ENCODE assay signal across 8 cellular contexts in the genomic region with DNA sequence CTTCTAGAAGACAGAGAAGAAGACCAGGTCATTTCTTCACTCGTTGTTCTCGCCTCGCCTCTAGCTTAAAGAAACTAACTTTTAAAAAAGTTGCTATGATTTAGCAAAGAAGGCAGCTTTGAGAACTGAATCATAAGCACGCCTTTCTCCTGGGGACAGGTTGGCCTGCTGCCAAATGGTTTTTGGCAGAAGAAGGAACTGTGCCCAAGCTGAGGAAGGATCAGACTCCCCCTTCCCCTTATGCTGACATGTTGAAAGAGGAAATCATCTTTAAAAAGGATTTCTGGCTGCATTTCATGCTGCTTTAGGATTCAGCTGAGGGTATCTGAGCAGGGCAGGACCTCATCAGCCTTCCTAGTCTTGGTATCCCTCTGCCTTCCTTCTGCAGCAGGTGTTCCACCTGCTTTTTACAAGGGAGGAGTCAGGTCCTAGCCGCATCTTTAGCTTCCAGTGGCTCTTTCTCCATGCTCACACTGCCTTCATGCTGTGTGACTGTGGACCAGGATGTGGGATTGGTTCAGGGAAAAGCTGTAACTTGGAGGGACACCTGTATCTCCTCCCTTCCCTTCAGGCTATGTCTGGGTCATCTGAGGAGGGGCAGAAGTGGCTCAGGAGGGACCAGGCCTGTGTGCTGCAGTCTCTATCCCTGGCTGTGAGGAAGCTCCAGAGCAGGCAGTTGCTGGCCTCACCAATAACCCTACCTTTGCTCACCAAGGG. TPM values are rescaled to one million over a fixed set of nuclear protein-coding genes. Genes with fewer than 3 reads are reported as not detected.
A peak's percentile ranks its signal among the peaks of the same experiment; 100 is the strongest.
DNase-seq lines count a peak whose midpoint lies in the region; ATAC-seq and TF ChIP-seq lines count a peak whose summit lies in the region.

No MANE protein-coding gene starts in this region.

- no peak overlapping the region for H3K9ac ChIP-seq in SK-N-MC (ENCODE audit: insufficient read length)

- H3K36me3 ChIP-seq in SK-N-MC (ENCODE audit: insufficient read depth, low read length) (no peaks in the 10 kb centered on the region), gastrocnemius medialis (no peaks in the 10 kb centered on the region)

- peak; percentile 23 for DNase-seq in GM04504 (ENCODE audit: low read depth)
- peak; percentile 83 for DNase-seq in SK-N-MC (ENCODE audit: low read depth, low spot score)
- DNase-seq in fibroblast of villous mesenchyme (ENCODE audit: low read depth): peak; percentile 60
- peak; percentile 20 to 44 for DNase-seq in gastrocnemius medialis
- DNase-seq in activated CD4-positive, alpha-beta T cell treated with anti-CD3 and anti-CD28 coated beads for 48 hours: no peak
- DNase-seq in effector memory CD8-positive, alpha-beta T cell: no peak
- DNase-seq in activated T-helper 1 cell treated with anti-CD3 and anti-CD28 coated beads, Interleukin-12 subunit alpha, Interleukin-12 subunit beta, Interleukin-2, Interleukin-4 antibody, amounts not matched to agents 30 ng/mL and 10 ng/mL and 1 ng/mL, durations not matched to agents 14 hours and 24 hours and 36 hours (ENCODE audit: low spot score): no peak
- no peak for DNase-seq in type B pancreatic cell (ENCODE audit: extremely low spot score, unreplicated experiment)

- H3K27me3 Mint-ChIP-seq in effector memory CD8-positive, alpha-beta T cell: no peaks in the 10 kb centered on the region
- H3K27me3 Mint-ChIP-seq in activated T-helper 1 cell treated with anti-CD3 and anti-CD28 coated beads, Interleukin-12 subunit alpha, Interleukin-12 subunit beta, Interleukin-2, Interleukin-4 antibody, amounts not matched to agents 30 ng/mL and 10 ng/mL and 1 ng/mL, durations not matched to agents 14 hours and 24 hours and 36 hours (ENCODE audit: insufficient read depth): no peaks in the 10 kb centered on the region
- no peaks in the 10 kb centered on the region for H3K27me3 Mint-ChIP-seq in type B pancreatic cell

- H3K4me1 ChIP-seq in gastrocnemius medialis: no peaks in the 10 kb centered on the region

- H3K27ac ChIP-seq in SK-N-MC (peak overlapping the region; percentile 21; the same call in 1 of the 2 replicates), gastrocnemius medialis (no peak overlapping the region)

- H3K4me3 Mint-ChIP-seq in effector memory CD8-positive, alpha-beta T cell: no peak overlapping the region
- H3K4me3 Mint-ChIP-seq in activated T-helper 1 cell treated with anti-CD3 and anti-CD28 coated beads, Interleukin-12 subunit alpha, Interleukin-12 subunit beta, Interleukin-2, Interleukin-4 antibody, amounts not matched to agents 30 ng/mL and 10 ng/mL and 1 ng/mL, durations not matched to agents 14 hours and 24 hours and 36 hours: no peak overlapping the region
- no peak overlapping the region for H3K4me3 Mint-ChIP-seq in type B pancreatic cell

- intact Hi-C loops in gastrocnemius medialis (cut with DNase I; ENCODE audit: low total_unique reads): no loop called here
- intact Hi-C loops in activated T-helper 1 cell treated with anti-CD3 and anti-CD28 coated beads, Interleukin-12 subunit alpha, Interleukin-12 subunit beta, Interleukin-2, Interleukin-4 antibody, amounts not matched to agents 30 ng/mL and 10 ng/mL and 1 ng/mL, durations not matched to agents 14 hours and 24 hours and 36 hours (cut with micrococcal nuclease): no loop called here

- H3K27ac Mint-ChIP-seq in effector memory CD8-positive, alpha-beta T cell: no peak overlapping the region
- no peak overlapping the region for H3K27ac Mint-ChIP-seq in activated T-helper 1 cell treated with anti-CD3 and anti-CD28 coated beads, Interleukin-12 subunit alpha, Interleukin-12 subunit beta, Interleukin-2, Interleukin-4 antibody, amounts not matched to agents 30 ng/mL and 10 ng/mL and 1 ng/mL, durations not matched to agents 14 hours and 24 hours and 36 hours
- no peak overlapping the region for H3K27ac Mint-ChIP-seq in type B pancreatic cell

- H3K36me3 Mint-ChIP-seq in effector memory CD8-positive, alpha-beta T cell (ENCODE audit: insufficient read depth): peaks cover 2% of the 10 kb centered on the region
- H3K36me3 Mint-ChIP-seq in activated T-helper 1 cell treated with anti-CD3 and anti-CD28 coated beads, Interleukin-12 subunit alpha, Interleukin-12 subunit beta, Interleukin-2, Interleukin-4 antibody, amounts not matched to agents 30 ng/mL and 10 ng/mL and 1 ng/mL, durations not matched to agents 14 hours and 24 hours and 36 hours (ENCODE audit: low read depth): no peaks in the 10 kb centered on the region
- no peaks in the 10 kb centered on the region for H3K36me3 Mint-ChIP-seq in type B pancreatic cell

- peak overlapping the region; percentile 42 for H3K4me3 ChIP-seq in SK-N-MC
- H3K4me3 ChIP-seq in fibroblast of villous mesenchyme (ENCODE audit: low read depth, low read length): peak overlapping the region; percentile 5
- no peak overlapping the region for H3K4me3 ChIP-seq in gastrocnemius medialis

- H3K27me3 ChIP-seq in gastrocnemius medialis: no peaks in the 10 kb centered on the region

- H3K9me3 Mint-ChIP-seq in effector memory CD8-positive, alpha-beta T cell: no peaks in the 10 kb centered on the region
- H3K9me3 Mint-ChIP-seq in activated T-helper 1 cell treated with anti-CD3 and anti-CD28 coated beads, Interleukin-12 subunit alpha, Interleukin-12 subunit beta, Interleukin-2, Interleukin-4 antibody, amounts not matched to agents 30 ng/mL and 10 ng/mL and 1 ng/mL, durations not matched to agents 14 hours and 24 hours and 36 hours: no peaks in the 10 kb centered on the region
- no peaks in the 10 kb centered on the region for H3K9me3 Mint-ChIP-seq in type B pancreatic cell

- peaks cover 0 to 3% of the 10 kb centered on the region in 2 donors for H3K4me1 Mint-ChIP-seq in effector memory CD8-positive, alpha-beta T cell (ENCODE audit: low read depth in 2 of 2)
- H3K4me1 Mint-ChIP-seq in activated T-helper 1 cell treated with anti-CD3 and anti-CD28 coated beads, Interleukin-12 subunit alpha, Interleukin-12 subunit beta, Interleukin-2, Interleukin-4 antibody, amounts not matched to agents 30 ng/mL and 10 ng/mL and 1 ng/mL, durations not matched to agents 14 hours and 24 hours and 36 hours (ENCODE audit: low read depth): no peaks in the 10 kb centered on the region
- H3K4me1 Mint-ChIP-seq in type B pancreatic cell (ENCODE audit: unreplicated experiment): peaks cover 20% of the 10 kb centered on the region

- TF ChIP-seq CTCF in fibroblast of villous mesenchyme (IDR thresholded peaks at IDR 0.05; ENCODE audit: insufficient read depth, low read depth, low read length) (no peak), gastrocnemius medialis (IDR thresholded peaks at IDR 0.05 in 4 of 5, conservative IDR thresholded peaks at IDR 0.05 in 1 of 5) (no peak), type B pancreatic cell (conservative IDR thresholded peaks at IDR 0.05) (no peak)

- no peak for TF ChIP-seq POLR2A in gastrocnemius medialis (IDR thresholded peaks at IDR 0.05)

- ATAC-seq in gastrocnemius medialis: peak in 1 of 2 donors; percentile 24
- no peak for ATAC-seq in effector memory CD8-positive, alpha-beta T cell (replicated peaks)

- in situ Hi-C loops in gastrocnemius medialis (cut with MboI; ENCODE audit: low sequenced_read_pairs in 4 of 4): no loop called here

- H3K9me3 ChIP-seq in SK-N-MC (ENCODE audit: low read depth, low read length): no peaks in the 10 kb centered on the region
- no peaks in the 10 kb centered on the region for H3K9me3 ChIP-seq in gastrocnemius medialis

RNA-seq across cellular contexts. Expression of gene HACD2, which starts 34.1 kb away (rescaled TPM):
- total RNA-seq in fibroblast of villous mesenchyme: 19.3 and 51.8 TPM in 2 replicates
- total RNA-seq in gastrocnemius medialis: 10 to 100 TPM in 1 of 4 donors, 1 to 10 TPM in 3; 3.9 to 19.8 (median 6.7) TPM
- 31.5 TPM in 2 replicates for total RNA-seq in activated T-helper 1 cell treated with anti-CD3 and anti-CD28 coated beads, Interleukin-12 subunit alpha, Interleukin-12 subunit beta, Interleukin-2, Interleukin-4 antibody, amounts not matched to agents 30 ng/mL and 10 ng/mL and 1 ng/mL, durations not matched to agents 14 hours and 24 hours and 36 hours
- 30.4 and 31.9 TPM in 2 replicates for total RNA-seq in type B pancreatic cell (ENCODE audit: low replicate concordance)

Comparison
In these comparisons a context has a peak if more than half of its experiments do, and no peak if none do; other contexts are left out.
1. DNase-seq: peak in GM04504 (single experiment), SK-N-MC (single experiment), fibroblast of villous mesenchyme (single experiment) and gastrocnemius medialis (2 of 2); none in activated CD4-positive, alpha-beta T cell treated with anti-CD3 and anti-CD28 coated beads for 48 hours (single experiment), effector memory CD8-positive, alpha-beta T cell (0 of 3), activated T-helper 1 cell treated with anti-CD3 and anti-CD28 coated beads, Interleukin-12 subunit alpha, Interleukin-12 subunit beta, Interleukin-2, Interleukin-4 antibody, amounts not matched to agents 30 ng/mL and 10 ng/mL and 1 ng/mL, durations not matched to agents 14 hours and 24 hours and 36 hours (single experiment) and type B pancreatic cell (single experiment).
2. H3K4me3 ChIP-seq: peak in SK-N-MC (single experiment) and fibroblast of villous mesenchyme (single experiment); none in gastrocnemius medialis (0 of 4).